Comparison of ENCODE assay signal across 21 cellular contexts in the genomic region with DNA sequence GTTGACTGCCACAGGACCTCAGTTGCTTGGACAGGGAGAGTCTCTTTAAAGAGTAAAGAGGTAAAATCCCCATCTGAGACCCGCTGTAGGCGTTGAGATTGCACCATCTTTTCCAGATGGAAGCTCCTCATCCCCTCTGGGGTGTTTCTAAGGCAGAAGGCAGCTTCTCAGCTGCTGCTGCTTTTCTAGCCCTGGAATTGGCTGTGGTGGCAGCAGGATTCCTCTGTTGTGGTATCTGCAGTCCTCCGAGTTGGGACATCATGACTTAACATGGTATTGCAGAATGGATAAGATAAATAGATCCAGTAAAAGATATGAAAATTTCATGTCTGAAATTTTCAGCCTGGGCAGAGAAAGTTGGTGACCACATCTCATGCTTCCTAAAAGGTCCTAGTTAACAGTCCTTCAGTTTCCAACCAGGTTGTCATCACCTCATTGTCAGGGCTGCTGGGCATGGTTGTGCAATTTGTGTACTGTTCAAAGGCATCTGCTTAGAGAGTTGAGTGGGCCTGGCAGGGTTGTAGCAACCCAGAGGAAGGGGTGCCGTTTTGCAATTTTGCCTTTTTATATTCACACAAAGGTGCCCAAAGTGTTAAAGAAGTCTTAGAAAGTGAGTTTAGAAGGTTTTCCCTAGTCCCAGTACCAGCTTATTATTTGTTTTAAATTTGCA.
"Had no signal": no experiment of that assay in that cellular context is flagged by ENCODE, and none has a peak within 500 bp of the region (broad histone marks: within the 10 kb centered on the region; RNA-seq: fewer than 3 reads in every experiment).

No MANE protein-coding gene starts in this region.

- H3K36me3 ChIP-seq: lower lobe of right lung, tibial artery had no signal

- DNase-seq: activated CD4-positive, alpha-beta T cell treated with anti-CD3 and anti-CD28 coated beads, Interleukin-2, amount 50 U/mL, for 1 hour; activated CD4-positive, CD25-positive, alpha-beta regulatory T cell treated with anti-CD3 and anti-CD28 coated beads, Interleukin-2, amount 50 U/mL, for 72 hours; activated gamma-delta T cell; activated T-cell treated with anti-CD3 and anti-CD28 coated beads, Interleukin-2, amount 50 U/mL, for 72 hours; amniotic stem cell; effector memory CD8-positive, alpha-beta T cell; foreskin keratinocyte; glutamatergic neuron; hippocampal formation; islet precursor cell; lower lobe of right lung; nucleus accumbens; posterior cingulate gyrus; retina; stimulated activated CD4-positive, alpha-beta T cell treated with anti-CD3 and anti-CD28 coated beads, Interleukin-2, amount 100 ng/mL, for 24 hours; stimulated activated naive CD4-positive, alpha-beta T cell treated with Interleukin-2 at 50 U/mL for 16 hours; T-helper 17 cell; tibial artery had no signal

- H3K27me3 ChIP-seq: foreskin keratinocyte, tibial artery had no signal

- H3K4me3 Mint-ChIP-seq: activated naive CD8-positive, alpha-beta T cell; activated T-cell treated with anti-CD3 and anti-CD28 coated beads, Interleukin-2, amount 50 U/mL, for 72 hours; effector memory CD8-positive, alpha-beta T cell; natural killer cell treated with Interleukin-12 subunit alpha and Interleukin-12 subunit beta and Interleukin-15 and Interleukin-18, amount 100 ng/mL, for 72 hours; T-helper 17 cell had no signal

- ATAC-seq: activated T-cell treated with anti-CD3 and anti-CD28 coated beads, Interleukin-2, amount 50 U/mL, for 72 hours; effector memory CD8-positive, alpha-beta T cell; foreskin keratinocyte; lower lobe of right lung; natural killer cell treated with Interleukin-12 subunit alpha and Interleukin-12 subunit beta and Interleukin-15 and Interleukin-18, amount 100 ng/mL, for 72 hours; T-helper 17 cell had no signal

- H3K27ac Mint-ChIP-seq: activated naive CD8-positive, alpha-beta T cell; activated T-cell treated with anti-CD3 and anti-CD28 coated beads, Interleukin-2, amount 50 U/mL, for 72 hours; effector memory CD8-positive, alpha-beta T cell; natural killer cell treated with Interleukin-12 subunit alpha and Interleukin-12 subunit beta and Interleukin-15 and Interleukin-18, amount 100 ng/mL, for 72 hours; T-helper 17 cell had no signal

- H3K9me3 Mint-ChIP-seq: activated T-cell treated with anti-CD3 and anti-CD28 coated beads, Interleukin-2, amount 50 U/mL, for 72 hours; effector memory CD8-positive, alpha-beta T cell; natural killer cell treated with Interleukin-12 subunit alpha and Interleukin-12 subunit beta and Interleukin-15 and Interleukin-18, amount 100 ng/mL, for 72 hours had no signal

- H3K9me3 ChIP-seq: lower lobe of right lung, tibial artery had no signal

- H3K36me3 Mint-ChIP-seq: activated naive CD8-positive, alpha-beta T cell; natural killer cell treated with Interleukin-12 subunit alpha and Interleukin-12 subunit beta and Interleukin-15 and Interleukin-18, amount 100 ng/mL, for 72 hours had no signal

- H3K4me3 ChIP-seq: lower lobe of right lung, tibial artery had no signal

- H3K27ac ChIP-seq: foreskin keratinocyte, lower lobe of right lung, tibial artery, VCaP had no signal

- H3K27me3 Mint-ChIP-seq: effector memory CD8-positive, alpha-beta T cell; natural killer cell treated with Interleukin-12 subunit alpha and Interleukin-12 subunit beta and Interleukin-15 and Interleukin-18, amount 100 ng/mL, for 72 hours had no signal
